9 cellular contexts compared by ENCODE assay signal in genomic region chr17:58351710-58352017, GRCh38. TPM values are rescaled to one million over a fixed set of nuclear protein-coding genes. Genes with fewer than 3 reads are reported as not detected.
A peak's percentile ranks its signal among the peaks of the same experiment; 100 is the strongest.
DNase-seq lines count a peak whose midpoint lies in the region; ATAC-seq, FAIRE-seq and TF ChIP-seq lines count a peak whose summit lies in the region.
"Had no signal": no experiment of that assay in that cellular context is flagged by ENCODE, and none has a peak within 500 bp of the region (broad histone marks: within the 10 kb centered on the region; RNA-seq: fewer than 3 reads in every experiment).

No MANE protein-coding gene starts in this region.

- H3K36me3 ChIP-seq in heart right ventricle: peaks cover 0 to 45% (median 36%) of the 10 kb centered on the region in 9 donors
- peaks cover 38% of the 10 kb centered on the region for H3K36me3 ChIP-seq in OCI-LY1 (ENCODE audit: insufficient read depth, low read length)
- H3K36me3 ChIP-seq in prostate gland: peaks cover 0 to 5% of the 10 kb centered on the region in 2 donors

- 1 to 2% methylated on average over 15 of the region's 15 CpGs for WGBS in heart right ventricle, 2 donors
- whole genome bisulfite sequencing in prostate gland: 1% methylated on average over 15 of the region's 15 CpGs

- H3K4me3 ChIP-seq in heart right ventricle: peak overlapping the region; percentile 73 to 96 (median 82)
- H3K4me3 ChIP-seq in OCI-LY1 (ENCODE audit: low read depth, low read length, poor library complexity, severe bottlenecking): peak overlapping the region; percentile 95
- H3K4me3 ChIP-seq in epithelial cell of esophagus (ENCODE audit: low read length): peak overlapping the region; percentile 99
- peak overlapping the region; percentile 44 to 75 for H3K4me3 ChIP-seq in prostate gland

- H3K79me2 ChIP-seq in OCI-LY1 (ENCODE audit: insufficient read depth, low read length): no peaks in the 10 kb centered on the region; the same call in 1 of the 2 replicates

- H3K27ac ChIP-seq in heart right ventricle (peak overlapping the region; percentile 83 to 98 (median 94)), OCI-LY1 (ENCODE audit: low read depth, low read length, poor library complexity, severe bottlenecking) (peak overlapping the region; percentile 43), prostate gland (peak overlapping the region; percentile 92 to 93)

- FAIRE-seq in frontal cortex (lab: Jason Lieb, UNC): no peak

- H3K4me1 ChIP-seq in heart right ventricle (peaks cover 0 to 35% (median 17%) of the 10 kb centered on the region in 9 donors), OCI-LY1 (ENCODE audit: insufficient read depth, low read length, severe bottlenecking) (peaks cover 25% of the 10 kb centered on the region), prostate gland (replicated peaks) (peaks cover 2% of the 10 kb centered on the region)

- H3K9me2 ChIP-seq in OCI-LY1 (ENCODE audit: low read depth, low read length): no peaks in the 10 kb centered on the region

- H3K9me3 ChIP-seq in heart right ventricle (no peaks in the 10 kb centered on the region), OCI-LY1 (ENCODE audit: low read length) (no peaks in the 10 kb centered on the region), prostate gland (no peaks in the 10 kb centered on the region)

- no peaks in the 10 kb centered on the region for H4K20me1 ChIP-seq in OCI-LY1 (ENCODE audit: insufficient read depth, low read length)

- H3K4me2 ChIP-seq in OCI-LY1 (ENCODE audit: low read length): peak overlapping the region; percentile 81

- ATAC-seq in heart right ventricle (peak in 2 of 8 donors; percentile 15 to 16), Right ventricle myocardium inferior (no peak)

- H3K27me3 ChIP-seq in heart right ventricle (no peaks in the 10 kb centered on the region), OCI-LY1 (ENCODE audit: insufficient read depth, low read length) (no peaks in the 10 kb centered on the region), prostate gland (replicated peaks; ENCODE audit: insufficient read depth) (no peaks in the 10 kb centered on the region)

- no peak overlapping the region for H2AFZ ChIP-seq in OCI-LY1 (ENCODE audit: low read length)

- no peak for TF ChIP-seq POLR2A in prostate gland (IDR thresholded peaks at IDR 0.05)

- no peaks in the 10 kb centered on the region for H3F3A ChIP-seq in OCI-LY1 (ENCODE audit: insufficient read depth, low read length)

- intact Hi-C loops in heart right ventricle (cut with DNase I): loop anchor here in 5 of 10 donors (1.0 to 10.0 kb wide), 6 partner anchors 65 to 283 kb away; partner anchors contain the start of genes RNF43 (in 5 of the 5) and MTMR4 (in 1 of the 5)
- intact Hi-C loops in Right ventricle myocardium inferior (cut with DNase I): loop anchor here (1.0 kb wide), 1 partner anchor 66 kb away; the partner anchor contains the start of gene RNF43
- intact Hi-C loops in prostate gland (cut with DNase I): loop anchor here (2.0 to 5.0 kb wide), 2 partner anchors 66 to 163 kb away; partner anchors contain the start of genes MTMR4 and RNF43

- DNase-seq in heart right ventricle: no peak
- no peak for DNase-seq in Right ventricle myocardium inferior (ENCODE audit: missing footprints)
- peak; percentile 20 for DNase-seq in epithelial cell of esophagus (ENCODE audit: low read depth)
- DNase-seq in prostate gland (ENCODE audit: low spot score): no peak
- DNase-seq in frontal cortex (ENCODE audit: low spot score in 2 of 2): no peak
- no peak for DNase-seq in hippocampal formation (lab: John Stamatoyannopoulos, UW)
- no peak for DNase-seq in CD1c-positive myeloid dendritic cell (ENCODE audit: extremely low spot score)

- TF ChIP-seq CTCF in heart right ventricle (IDR thresholded peaks at IDR 0.05) (no peak), OCI-LY1 (IDR thresholded peaks at IDR 0.05; ENCODE audit: low read length) (no peak), epithelial cell of esophagus (IDR thresholded peaks at IDR 0.05; ENCODE audit: insufficient read depth, low read depth, low read length, missing control alignments) (no peak), prostate gland (IDR thresholded peaks at IDR 0.05) (no peak)

- H3K9ac ChIP-seq in OCI-LY1 (ENCODE audit: low read length): peak overlapping the region; percentile 91

RNA-seq across cellular contexts. Expression of gene SUPT4H1, which starts 0.3 kb away (rescaled TPM):
- total RNA-seq in heart right ventricle (10 to 100 TPM; 49.0 to 73.4 (median 59.8) TPM), Right ventricle myocardium inferior (58.2 TPM), prostate gland (10 to 100 TPM; 44.8 to 70.0 TPM), frontal cortex (35.1 TPM)
- 10 to 100 TPM; 38.0 to 95.0 TPM for polyA plus RNA-seq in heart right ventricle

RNA-seq across cellular contexts. Expression of gene TSPOAP1, which starts 23.1 kb away (rescaled TPM):
- total RNA-seq in heart right ventricle (10 to 100 TPM in 8 of 10 donors, 1 to 10 TPM in 2; 6.0 to 18.7 (median 12.4) TPM), Right ventricle myocardium inferior (12.1 TPM), prostate gland (10 to 100 TPM; 22.7 to 26.5 TPM), frontal cortex (31.0 TPM)
- polyA plus RNA-seq in heart right ventricle: 10 to 100 TPM in 1 of 2 donors, 1 to 10 TPM in 1; 1.6 to 35.6 TPM
- total RNA-seq: pulmonary artery endothelial cell had no signal

Comparison
In these comparisons a context has a peak if more than half of its experiments do, and no peak if none do; other contexts are left out.
1. H3K27ac ChIP-seq: peak in every context shown above with its lines; median percentile 94 in heart right ventricle; 92 in prostate gland; 43 in OCI-LY1.